ENCODE assay signal across 15 cellular contexts in the genomic region with DNA sequence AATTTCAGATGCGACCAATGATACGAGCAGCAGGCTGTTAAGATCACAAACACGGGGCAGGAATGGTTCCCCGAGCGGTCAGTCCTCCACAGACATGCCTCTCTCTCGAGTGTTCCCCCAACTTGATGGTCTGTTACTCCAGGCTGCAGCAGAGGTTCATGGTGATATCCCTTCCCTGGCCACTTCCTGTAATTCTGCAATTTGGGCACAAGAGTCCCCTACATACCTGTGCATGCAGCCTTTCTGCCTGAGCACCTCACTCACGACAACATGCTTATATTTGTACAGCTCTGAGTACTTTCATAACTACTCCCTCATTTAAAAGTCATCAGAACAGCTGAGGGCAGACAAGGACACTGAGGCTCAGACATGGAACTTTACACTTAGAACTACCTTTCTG.
DNase-seq lines count a peak whose midpoint lies in the region; ATAC-seq and TF ChIP-seq lines count a peak whose summit lies in the region.
"Had no signal": no experiment of that assay in that cellular context is flagged by ENCODE, and none has a peak within 500 bp of the region (broad histone marks: within the 10 kb centered on the region; RNA-seq: fewer than 3 reads in every experiment).

No MANE protein-coding gene starts in this region.

- no peaks in the 10 kb centered on the region for H3K4me1 ChIP-seq in mammary epithelial cell (ENCODE audit: insufficient read depth, low read length)
- H3K4me1 ChIP-seq: suprapubic skin had no signal

- peaks cover 22% of the 10 kb centered on the region for H3K27me3 Mint-ChIP-seq in activated naive CD8-positive, alpha-beta T cell treated with anti-CD3 and anti-CD28 coated beads, Interleukin-2, amount 10 ng/mL, durations not matched to agents 7 days and 5 days
- H3K27me3 Mint-ChIP-seq in activated naive CD8-positive, alpha-beta T cell treated with anti-CD3 and anti-CD28 coated beads for 36 hours = peaks cover 4% of the 10 kb centered on the region

- H3K4me2 ChIP-seq in mammary epithelial cell (ENCODE audit: insufficient read depth, low read depth, low read length) = no peak overlapping the region

- ATAC-seq in activated naive CD8-positive, alpha-beta T cell treated with anti-CD3 and anti-CD28 coated beads, Interleukin-2, amount 10 ng/mL, durations not matched to agents 7 days and 5 days (ENCODE audit: low read depth) = peak; percentile 58
- no peak for ATAC-seq in GM18867 (IDR thresholded peaks at IDR 0.05; ENCODE audit: unreplicated experiment)
- ATAC-seq in GM19395 (IDR thresholded peaks at IDR 0.05; ENCODE audit: unreplicated experiment) = no peak
- ATAC-seq: activated T-cell treated with anti-CD3 and anti-CD28 coated beads, Interleukin-2, amount 50 U/mL, for 4 hours had no signal

- no peak overlapping the region for H3K4me3 ChIP-seq in mammary epithelial cell (replicated peaks in 1 of 3; ENCODE audit: insufficient read depth in 1 of 3, low read depth in 2 of 3, low read length in 3 of 3)
- H3K4me3 ChIP-seq: suprapubic skin had no signal

- no peak overlapping the region for H3K27ac Mint-ChIP-seq in activated naive CD8-positive, alpha-beta T cell treated with anti-CD3 and anti-CD28 coated beads, Interleukin-2, amount 10 ng/mL, durations not matched to agents 7 days and 5 days
- no peak overlapping the region for H3K27ac Mint-ChIP-seq in activated naive CD8-positive, alpha-beta T cell treated with anti-CD3 and anti-CD28 coated beads for 36 hours

- in situ Hi-C loops in mammary epithelial cell (cut with MboI; ENCODE audit: low sequenced_read_pairs in 2 of 2) = no loop called here

- H3K27ac ChIP-seq in mammary epithelial cell (ENCODE audit: insufficient read depth, low read depth, low read length) = no peak overlapping the region
- H3K27ac ChIP-seq: suprapubic skin had no signal

- WGBS in mammary epithelial cell (ENCODE audit: low coverage, missing lambda C conversion rate) = 33% methylated on average over 3 of the region's 7 CpGs

- H3K4me1 Mint-ChIP-seq in activated naive CD8-positive, alpha-beta T cell treated with anti-CD3 and anti-CD28 coated beads, Interleukin-2, amount 10 ng/mL, durations not matched to agents 7 days and 5 days = no peaks in the 10 kb centered on the region
- H3K4me1 Mint-ChIP-seq in activated naive CD8-positive, alpha-beta T cell treated with anti-CD3 and anti-CD28 coated beads for 36 hours = no peaks in the 10 kb centered on the region

- H2AFZ ChIP-seq in mammary epithelial cell (ENCODE audit: low read depth, low read length) = no peak overlapping the region

- intact Hi-C loops in mammary epithelial cell (cut with micrococcal nuclease) = loop anchor here (1.0 to 10.0 kb wide), 3 partner anchors 404 to 662 kb away; no protein-coding TSS in a partner anchor

- dilution Hi-C loops in mammary epithelial cell (cut with HindIII; ENCODE audit: low sequenced_read_pairs) = no loop called here

- no peaks in the 10 kb centered on the region for H3K9me3 ChIP-seq in mammary epithelial cell (replicated peaks; ENCODE audit: insufficient read depth, low read length)
- H3K9me3 ChIP-seq: suprapubic skin had no signal

- no peaks in the 10 kb centered on the region for H3K36me3 ChIP-seq in mammary epithelial cell (ENCODE audit: insufficient read depth, low read length)
- H3K36me3 ChIP-seq: suprapubic skin had no signal

- CTCF ChIA-PET in mammary epithelial cell (lab: Charles Lee; ENCODE audit: low non-redundant PET) = no interaction called here

- H3K27me3 ChIP-seq in mammary epithelial cell (ENCODE audit: insufficient read depth, low read length) = no peaks in the 10 kb centered on the region
- H3K27me3 ChIP-seq: suprapubic skin had no signal

- no peaks in the 10 kb centered on the region for H3K36me3 Mint-ChIP-seq in activated naive CD8-positive, alpha-beta T cell treated with anti-CD3 and anti-CD28 coated beads, Interleukin-2, amount 10 ng/mL, durations not matched to agents 7 days and 5 days
- H3K36me3 Mint-ChIP-seq in activated naive CD8-positive, alpha-beta T cell treated with anti-CD3 and anti-CD28 coated beads for 36 hours = no peaks in the 10 kb centered on the region

- DNase-seq in activated naive CD8-positive, alpha-beta T cell treated with anti-CD3 and anti-CD28 coated beads, Interleukin-2, amount 10 ng/mL, durations not matched to agents 7 days and 5 days = no peak
- DNase-seq in activated naive CD8-positive, alpha-beta T cell treated with anti-CD3 and anti-CD28 coated beads for 36 hours = no peak
- DNase-seq in HT-29 (ENCODE audit: low spot score) = peak; percentile 54
- peak; percentile 31 for DNase-seq in mammary epithelial cell
- no peak for DNase-seq in stimulated activated CD4-positive, alpha-beta T cell treated with anti-CD3 and anti-CD28 coated beads, Interleukin-1b, Interleukin-23, amount 100 ng/mL, for 48 hours
- DNase-seq in activated naive CD4-positive, alpha-beta T cell treated with anti-CD3 and anti-CD28 coated beads, Interleukin-2, amount 50 U/mL, for 16 hours = no peak
- DNase-seq: activated CD4-positive, alpha-beta T cell treated with anti-CD3 and anti-CD28 coated beads for 4 hours; activated T-cell treated with anti-CD3 and anti-CD28 coated beads, Interleukin-2, amount 50 U/mL, for 4 hours; foreskin fibroblast; H7; NCI-H1417; NCI-H226 had no signal

- no peaks in the 10 kb centered on the region for H4K20me1 ChIP-seq in mammary epithelial cell (ENCODE audit: insufficient read depth, low read length)

- no peak overlapping the region for H3K9ac ChIP-seq in mammary epithelial cell (ENCODE audit: insufficient read depth, low read length)

- H3K79me2 ChIP-seq in mammary epithelial cell (ENCODE audit: insufficient read depth, low read length) = no peaks in the 10 kb centered on the region

- POLR2A ChIA-PET in activated naive CD8-positive, alpha-beta T cell treated with anti-CD3 and anti-CD28 coated beads, Interleukin-2, amount 10 ng/mL, durations not matched to agents 7 days and 5 days (lab: Charles Lee) = no interaction called here

- H3K9me3 Mint-ChIP-seq in activated naive CD8-positive, alpha-beta T cell treated with anti-CD3 and anti-CD28 coated beads, Interleukin-2, amount 10 ng/mL, durations not matched to agents 7 days and 5 days = no peaks in the 10 kb centered on the region
- no peaks in the 10 kb centered on the region for H3K9me3 Mint-ChIP-seq in activated naive CD8-positive, alpha-beta T cell treated with anti-CD3 and anti-CD28 coated beads for 36 hours
- H3K9me3 Mint-ChIP-seq: activated T-cell treated with anti-CD3 and anti-CD28 coated beads, Interleukin-2, amount 50 U/mL, for 4 hours had no signal

- H3K4me3 Mint-ChIP-seq in activated naive CD8-positive, alpha-beta T cell treated with anti-CD3 and anti-CD28 coated beads, Interleukin-2, amount 10 ng/mL, durations not matched to agents 7 days and 5 days = no peak overlapping the region
- H3K4me3 Mint-ChIP-seq in activated naive CD8-positive, alpha-beta T cell treated with anti-CD3 and anti-CD28 coated beads for 36 hours = no peak overlapping the region
- H3K4me3 Mint-ChIP-seq: activated T-cell treated with anti-CD3 and anti-CD28 coated beads, Interleukin-2, amount 50 U/mL, for 4 hours had no signal

- TF ChIP-seq CTCF in mammary epithelial cell (conservative IDR thresholded peaks at IDR 0.05 in 1 of 2, IDR thresholded peaks at IDR 0.05 in 1 of 2; ENCODE audit: extremely low read depth in 1 of 2, insufficient read depth in 1 of 2, low read depth in 1 of 2, low read length in 2 of 2) = peak in 1 of 2 donors; percentile 39

- no TSS peak for BruUV-seq in mammary epithelial cell (replicated peaks; lab: Mats Ljungman, UMichigan)

Comparison
In these comparisons a context has a peak if more than half of its experiments do, and no peak if none do; other contexts are left out.
1. DNase-seq: peak in HT-29 (single experiment) and mammary epithelial cell (single experiment); none in activated naive CD8-positive, alpha-beta T cell treated with anti-CD3 and anti-CD28 coated beads, Interleukin-2, amount 10 ng/mL, durations not matched to agents 7 days and 5 days (single experiment), activated naive CD8-positive, alpha-beta T cell treated with anti-CD3 and anti-CD28 coated beads for 36 hours (single experiment), stimulated activated CD4-positive, alpha-beta T cell treated with anti-CD3 and anti-CD28 coated beads, Interleukin-1b, Interleukin-23, amount 100 ng/mL, for 48 hours (single experiment) and activated naive CD4-positive, alpha-beta T cell treated with anti-CD3 and anti-CD28 coated beads, Interleukin-2, amount 50 U/mL, for 16 hours (single experiment).